ENCODE assay signal across 21 cellular contexts in the genomic region with DNA sequence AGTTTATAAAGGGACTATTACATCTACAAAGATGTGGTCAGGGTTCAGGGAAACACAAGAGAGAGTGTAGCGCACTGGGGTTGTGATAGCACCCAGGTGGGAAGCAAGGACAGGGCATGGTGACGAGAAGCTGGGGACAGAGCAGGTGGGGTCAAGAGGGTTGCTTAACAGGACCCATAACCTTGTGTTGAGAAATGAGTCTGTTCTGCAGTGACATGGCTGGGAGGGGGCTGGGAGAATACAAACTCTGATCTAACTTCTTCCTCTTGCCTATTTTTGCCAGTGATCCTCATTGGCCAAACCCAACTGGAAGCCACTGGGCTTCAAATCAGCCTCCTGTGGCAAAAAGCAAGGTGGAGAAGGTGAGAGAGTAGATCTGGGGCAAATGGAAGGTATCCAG.
DNase-seq lines count a peak whose midpoint lies in the region; ATAC-seq and TF ChIP-seq lines count a peak whose summit lies in the region.
"Had no signal": no experiment of that assay in that cellular context is flagged by ENCODE, and none has a peak within 500 bp of the region (broad histone marks: within the 10 kb centered on the region; RNA-seq: fewer than 3 reads in every experiment).

No MANE protein-coding gene starts in this region.

- no peaks in the 10 kb centered on the region for H3K36me3 Mint-ChIP-seq in dendritic cell treated with granulocyte-macrophage colony-stimulating factor and Interleukin-4, amounts not matched to agents 40 ng/mL and 50 ng/mL, for 4 days (ENCODE audit: low read depth)
- H3K36me3 Mint-ChIP-seq: CD8-positive, alpha-beta T cell; T-cell had no signal

- peak overlapping the region; percentile 17 for H3K4me3 Mint-ChIP-seq in dendritic cell treated with granulocyte-macrophage colony-stimulating factor and Interleukin-4, amounts not matched to agents 40 ng/mL and 50 ng/mL, for 4 days
- H3K4me3 Mint-ChIP-seq: B cell; CD8-positive, alpha-beta T cell; GM23338; T-cell had no signal

- no peaks in the 10 kb centered on the region for H3K27me3 Mint-ChIP-seq in dendritic cell treated with granulocyte-macrophage colony-stimulating factor and Interleukin-4, amounts not matched to agents 40 ng/mL and 50 ng/mL, for 4 days
- H3K27me3 Mint-ChIP-seq: T-cell had no signal

- ATAC-seq in HG03460 (IDR thresholded peaks at IDR 0.05; ENCODE audit: unreplicated experiment) = no peak
- ATAC-seq: CD8-positive, alpha-beta T cell; GM12878; GM23338; HCT116; Panc1; T-cell had no signal

- intact Hi-C loops in dendritic cell treated with granulocyte-macrophage colony-stimulating factor and Interleukin-4, amounts not matched to agents 40 ng/mL and 50 ng/mL, for 4 days (cut with micrococcal nuclease) = loop anchor here (10.0 kb wide), 1 partner anchor 50 kb away; no protein-coding TSS in a partner anchor

- peak overlapping the region; percentile 93 for H3K27ac Mint-ChIP-seq in dendritic cell treated with granulocyte-macrophage colony-stimulating factor and Interleukin-4, amounts not matched to agents 40 ng/mL and 50 ng/mL, for 4 days
- H3K27ac Mint-ChIP-seq: B cell; CD8-positive, alpha-beta T cell; GM23338; T-cell had no signal

- H3K4me3 ChIP-seq in HL-60 (replicated peaks; ENCODE audit: insufficient read depth, low read length) = no peak overlapping the region
- H3K4me3 ChIP-seq: GM12878, GM23338 had no signal

- H3K4me1 Mint-ChIP-seq in dendritic cell treated with granulocyte-macrophage colony-stimulating factor and Interleukin-4, amounts not matched to agents 40 ng/mL and 50 ng/mL, for 4 days (ENCODE audit: low read depth) = peaks cover 63% of the 10 kb centered on the region
- H3K4me1 Mint-ChIP-seq: GM23338 had no signal

- DNase-seq in HL-60 (ENCODE audit: low read depth in 1 of 2, low spot score in 1 of 2) (peak; percentile 34 to 41), MV-4-11 (lab: John Stamatoyannopoulos, UW) (peak; percentile 58), putamen (ENCODE audit: low spot score) (peak; percentile 10), HPDE6-E6E7 (ENCODE audit: extremely low spot score) (no peak), NCI-H510A (lab: John Stamatoyannopoulos, UW) (no peak)
- DNase-seq: CD8-positive, alpha-beta T cell; DMS79 treated with DMSO at 0.1 percent for 48 hours; KG1; NCI-H1417 treated with DMSO at 0.1 percent for 48 hours; NCI-H1930; NCI-H2171; NCI-H446; NCI-H748 treated with DMSO at 0.1 percent for 48 hours; T-cell had no signal

- H3K9me3 Mint-ChIP-seq in dendritic cell treated with granulocyte-macrophage colony-stimulating factor and Interleukin-4, amounts not matched to agents 40 ng/mL and 50 ng/mL, for 4 days = no peaks in the 10 kb centered on the region
- H3K9me3 Mint-ChIP-seq: GM23338 had no signal

- no peak overlapping the region for H3K27ac ChIP-seq in HL-60 (replicated peaks)

- no peak for TF ChIP-seq CTCF in HL-60 (IDR thresholded peaks at IDR 0.05; ENCODE audit: insufficient read depth, low read length)

- no peaks in the 10 kb centered on the region for H3K27me3 ChIP-seq in HL-60 (ENCODE audit: insufficient read depth, poor library complexity, severe bottlenecking)

Comparison
In these comparisons a context has a peak if more than half of its experiments do, and no peak if none do; other contexts are left out.
1. DNase-seq: peak in HL-60 (2 of 2), MV-4-11 (single experiment) and putamen (single experiment); none in HPDE6-E6E7 (single experiment) and NCI-H510A (single experiment).